Comparison of ENCODE assay signal across 15 cellular contexts in genomic region chr3:65752636-65753035, GRCh38.
A peak's percentile ranks its signal among the peaks of the same experiment; 100 is the strongest.
DNase-seq lines count a peak whose midpoint lies in the region; ATAC-seq lines count a peak whose summit lies in the region.
"Had no signal": no experiment of that assay in that cellular context is flagged by ENCODE, and none has a peak within 500 bp of the region (broad histone marks: within the 10 kb centered on the region; RNA-seq: fewer than 3 reads in every experiment).

No MANE protein-coding gene starts in this region.

- no peaks in the 10 kb centered on the region for H3K27me3 ChIP-seq in HAP-1 (ENCODE audit: low read depth)
- H3K27me3 ChIP-seq: BLaER1 treated with 17β-estradiol and CSF1 and Interleukin-3, amounts not matched to agents 10 nM and 100 nM had no signal

- H3K4me1 ChIP-seq in HAP-1: no peaks in the 10 kb centered on the region
- H3K4me1 ChIP-seq: BLaER1 treated with 17β-estradiol and CSF1 and Interleukin-3, amounts not matched to agents 10 nM and 100 nM had no signal

- H3K4me3 ChIP-seq in HAP-1: no peak overlapping the region
- H3K4me3 ChIP-seq: BLaER1 treated with 17β-estradiol and CSF1 and Interleukin-3, amounts not matched to agents 10 nM and 100 nM; GM12878; GM23338 had no signal

- no peaks in the 10 kb centered on the region for H3K9me3 ChIP-seq in HAP-1

- in situ Hi-C loops in HAP-1 (cut with MboI; ENCODE audit: low sequenced_read_pairs): no loop called here

- intact Hi-C loops in left ventricle myocardium superior (cut with micrococcal nuclease) (no loop called here), Right ventricle myocardium inferior (cut with DNase I) (no loop called here)

- no peaks in the 10 kb centered on the region for H3K36me3 ChIP-seq in HAP-1 (replicated peaks)
- H3K36me3 ChIP-seq: BLaER1 treated with 17β-estradiol and CSF1 and Interleukin-3, amounts not matched to agents 10 nM and 100 nM had no signal

- no peak for DNase-seq in left ventricle myocardium superior
- no peak for DNase-seq in Right ventricle myocardium inferior (ENCODE audit: missing footprints)
- peak; percentile 58 for DNase-seq in NCI-H226
- DNase-seq in left lobe of liver (ENCODE audit: low spot score): no peak
- no peak for DNase-seq in HAP-1 (ENCODE audit: low spot score in 2 of 2)
- DNase-seq: CD8-positive, alpha-beta T cell; DMS 273 treated with DMSO at 0.1 percent for 48 hours; DMS53; DND-41; EL; IMR-90 had no signal

- peak; percentile 38 for ATAC-seq in left ventricle myocardium superior
- ATAC-seq in Right ventricle myocardium inferior: no peak
- peak; percentile 15 for ATAC-seq in left lobe of liver
- no peak for ATAC-seq in GM21423 (IDR thresholded peaks at IDR 0.05; ENCODE audit: unreplicated experiment)
- ATAC-seq: CD8-positive, alpha-beta T cell; GM12878; GM23338 had no signal

Comparison
In these comparisons a context has a peak if more than half of its experiments do, and no peak if none do; other contexts are left out.
1. ATAC-seq: peak in left ventricle myocardium superior (single experiment) and left lobe of liver (single experiment); none in Right ventricle myocardium inferior (single experiment) and GM21423 (single experiment).